8 cellular contexts compared by ENCODE assay signal in genomic region chr11:77082838-77083552, GRCh38. TPM values are rescaled to one million over a fixed set of nuclear protein-coding genes. Genes with fewer than 3 reads are reported as not detected.
DNase-seq lines count a peak whose midpoint lies in the region; ATAC-seq and TF ChIP-seq lines count a peak whose summit lies in the region.

No MANE protein-coding gene starts in this region.

- H3K36me3 ChIP-seq in Peyer's patch, result peaks cover 0 to 10% (median 0%) of the 10 kb centered on the region in 3 donors
- H3K36me3 ChIP-seq in adrenal gland (replicated peaks in 1 of 2), result no peaks in the 10 kb centered on the region
- H3K36me3 ChIP-seq in thyroid gland, result no peaks in the 10 kb centered on the region
- no peaks in the 10 kb centered on the region for H3K36me3 ChIP-seq in prostate gland

- 50 to 75% (median 64%) methylated on average over 11 to 14 of the region's 14 CpGs for WGBS in adrenal gland, 4 donors
- 81 to 82% methylated on average over 14 of the region's 14 CpGs for WGBS in thyroid gland, 2 donors
- WGBS in prostate gland, result 76% methylated on average over 14 of the region's 14 CpGs

- H3K4me1 ChIP-seq in Peyer's patch, result peaks cover 0 to 67% (median 16%) of the 10 kb centered on the region in 4 donors
- H3K4me1 ChIP-seq in adrenal gland (replicated peaks in 1 of 2), result peaks cover 21 to 33% of the 10 kb centered on the region in 2 donors
- H3K4me1 ChIP-seq in thyroid gland, result peaks cover 5 to 10% of the 10 kb centered on the region in 2 donors
- H3K4me1 ChIP-seq in prostate gland (replicated peaks), result peaks cover under 1% of the 10 kb centered on the region

- H3K9me3 ChIP-seq in Peyer's patch (no peaks in the 10 kb centered on the region), adrenal gland (replicated peaks in 1 of 3) (no peaks in the 10 kb centered on the region), thyroid gland (no peaks in the 10 kb centered on the region), prostate gland (no peaks in the 10 kb centered on the region)

- intact Hi-C loops in adrenal gland (cut with DNase I), result no loop called here
- intact Hi-C loops in thyroid gland (cut with DNase I), result no loop called here
- intact Hi-C loops in prostate gland (cut with DNase I), result no loop called here

- H3K27ac ChIP-seq in Peyer's patch (peak overlapping the region; percentile 52 to 99 (median 64)), adrenal gland (peak overlapping the region in 4 of 5 donors; percentile 18 to 95 (median 60)), thyroid gland (peak overlapping the region in 2 of 3 donors; percentile 33 to 47), prostate gland (peak overlapping the region in 1 of 2 donors; percentile 19)

- no peaks in the 10 kb centered on the region for H3K27me3 ChIP-seq in Peyer's patch
- no peaks in the 10 kb centered on the region for H3K27me3 ChIP-seq in adrenal gland
- H3K27me3 ChIP-seq in thyroid gland, result no peaks in the 10 kb centered on the region
- no peaks in the 10 kb centered on the region for H3K27me3 ChIP-seq in prostate gland (replicated peaks; ENCODE audit: insufficient read depth)

- no peak for TF ChIP-seq CTCF in Peyer's patch (IDR thresholded peaks at IDR 0.05)
- TF ChIP-seq CTCF in adrenal gland (IDR thresholded peaks at IDR 0.05), result no peak
- no peak for TF ChIP-seq CTCF in thyroid gland (IDR thresholded peaks at IDR 0.05)
- no peak for TF ChIP-seq CTCF in prostate gland (IDR thresholded peaks at IDR 0.05)

- H3K4me3 ChIP-seq in Peyer's patch, result no peak overlapping the region
- no peak overlapping the region for H3K4me3 ChIP-seq in adrenal gland
- H3K4me3 ChIP-seq in thyroid gland (replicated peaks in 1 of 3), result no peak overlapping the region
- H3K4me3 ChIP-seq in prostate gland, result no peak overlapping the region

- no peak for ATAC-seq in HG02884 (IDR thresholded peaks at IDR 0.05; ENCODE audit: unreplicated experiment)

- peak in 2 of 3 donors; percentile 45 to 81 for DNase-seq in Peyer's patch
- DNase-seq in adrenal gland, result peak; percentile 13 to 89 (median 73)
- DNase-seq in medulla oblongata (ENCODE audit: extremely low spot score), result peak; percentile 28
- DNase-seq in thyroid gland, result peak in 1 of 2 donors; percentile 13
- DNase-seq in prostate gland (ENCODE audit: low spot score), result no peak
- DNase-seq in NCI-H1092 treated with DMSO at 0.1 percent for 48 hours (lab: John Stamatoyannopoulos, UW), result no peak
- DNase-seq in NAMALWA (ENCODE audit: low spot score), result no peak

- no peak for TF ChIP-seq POLR2A in Peyer's patch (IDR thresholded peaks at IDR 0.05)
- no peak for TF ChIP-seq POLR2A in adrenal gland (IDR thresholded peaks at IDR 0.05)
- TF ChIP-seq POLR2A in thyroid gland (IDR thresholded peaks at IDR 0.05), result no peak
- no peak for TF ChIP-seq POLR2A in prostate gland (IDR thresholded peaks at IDR 0.05)

RNA-seq across cellular contexts. Expression of gene CAPN5, which starts 16.2 kb away (rescaled TPM):
- total RNA-seq in Peyer's patch, result 100 to 1,000 TPM in 3 of 4 donors, 10 to 100 TPM in 1; 75.9 to 203 (median 162) TPM
- 10 to 100 TPM in 7 of 8 donors, 1 to 10 TPM in 1; 8.5 to 29.6 (median 21.3) TPM for total RNA-seq in adrenal gland
- 10 to 100 TPM in 2 of 3 donors, 1 to 10 TPM in 1; 7.7 to 27.8 (median 12.3) TPM for polyA plus RNA-seq in adrenal gland
- total RNA-seq in thyroid gland, result 1 to 10 TPM; 3.0 to 5.6 (median 4.1) TPM
- 10 to 100 TPM; 28.6 to 83.5 TPM for total RNA-seq in prostate gland

RNA-seq across cellular contexts. Expression of gene OMP, which starts 19.6 kb away (rescaled TPM):
- total RNA-seq in Peyer's patch (10 to 100 TPM; 11.2 to 44.3 (median 21.3) TPM), adrenal gland (under 1 TPM in 2 of 8 donors, not detected in 6; 0.50 to 0.92 TPM), thyroid gland (1 to 10 TPM in 1 of 4 donors, not detected in 3; 2.3 TPM), prostate gland (1 to 10 TPM in 1 of 2 donors, not detected in 1; 8.0 TPM)
- 1 to 10 TPM in 1 of 3 donors, not detected in 2; 1.6 TPM for polyA plus RNA-seq in adrenal gland

RNA-seq across cellular contexts. Expression of gene MYO7A, which starts 45.1 kb away (rescaled TPM):
- total RNA-seq in Peyer's patch (10 to 100 TPM in 1 of 4 donors, 1 to 10 TPM in 3; 6.1 to 15.7 (median 7.1) TPM), adrenal gland (100 to 1,000 TPM in 4 of 8 donors, 10 to 100 TPM in 4; 66.1 to 175 (median 102) TPM), thyroid gland (1 to 10 TPM; 3.8 to 8.7 (median 5.7) TPM), prostate gland (100 to 1,000 TPM in 1 of 2 donors, 1 to 10 TPM in 1; 3.1 to 102 TPM)
- 100 to 1,000 TPM in 1 of 3 donors, 10 to 100 TPM in 2; 46.8 to 150 (median 67.2) TPM for polyA plus RNA-seq in adrenal gland

RNA-seq across cellular contexts. Expression of gene B3GNT6, which starts 48.8 kb away (rescaled TPM):
- total RNA-seq in Peyer's patch (10 to 100 TPM in 3 of 4 donors, 1 to 10 TPM in 1; 5.0 to 76.4 (median 26.2) TPM), adrenal gland (not detected), thyroid gland (under 1 TPM in 1 of 4 donors, not detected in 3; 0.40 TPM), prostate gland (under 1 TPM in 1 of 2 donors, not detected in 1; 0.46 TPM)
- not detected for polyA plus RNA-seq in adrenal gland

Comparison
In these comparisons a context has a peak if more than half of its experiments do, and no peak if none do; other contexts are left out.
1. DNase-seq: peak in Peyer's patch (2 of 3), adrenal gland (7 of 7) and medulla oblongata (single experiment); none in prostate gland (single experiment), NCI-H1092 treated with DMSO at 0.1 percent for 48 hours (single experiment) and NAMALWA (single experiment).